ENCODE assay signal across 32 cellular contexts in the genomic region with DNA sequence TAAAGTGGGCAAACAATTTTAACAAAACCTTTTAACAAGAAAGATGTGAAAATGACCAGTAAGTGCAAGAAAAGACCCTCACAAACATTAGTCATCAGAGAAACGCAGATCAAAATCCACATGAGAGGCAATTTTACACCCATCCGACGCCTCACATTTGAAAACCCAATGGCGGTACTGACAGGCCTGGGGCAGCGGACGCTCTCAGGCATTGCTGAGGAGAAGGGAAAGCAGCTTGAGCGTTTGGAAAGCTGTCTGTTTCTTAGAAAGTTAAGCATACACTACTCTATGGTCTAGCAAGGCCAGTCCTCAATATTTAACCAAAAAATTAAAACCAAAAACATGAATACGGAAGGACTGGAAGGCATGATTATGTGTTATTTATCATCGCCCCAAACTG. TPM values are rescaled to one million over a fixed set of nuclear protein-coding genes. Genes with fewer than 3 reads are reported as not detected.
"Had no signal": no experiment of that assay in that cellular context is flagged by ENCODE, and none has a peak within 500 bp of the region (broad histone marks: within the 10 kb centered on the region; RNA-seq: fewer than 3 reads in every experiment).

No MANE protein-coding gene starts in this region.

- H3K79me2 ChIP-seq: parathyroid adenoma had no signal

- ATAC-seq: natural killer cell; psoas muscle; right cardiac atrium; sciatic nerve; stimulated activated memory B cell treated with anti-CD40 and anti-IgM and Interleukin-4, amounts not matched to agents 10 μg/mL and 1 μg/mL and 100 μg/mL, for 72 hours had no signal

- H3K9me3 ChIP-seq: ovary, psoas muscle, stomach, thoracic aorta, thyroid gland, tibial nerve, upper lobe of left lung, vagina had no signal

- H2AFZ ChIP-seq: neural progenitor cell, parathyroid adenoma had no signal

- H3K4me2 ChIP-seq: neural progenitor cell, smooth muscle cell had no signal

- H3K4me1 ChIP-seq: neural progenitor cell, parathyroid adenoma, psoas muscle, spleen, stomach, thyroid gland, tibial nerve, upper lobe of left lung, vagina had no signal

- H3K27me3 ChIP-seq: neural progenitor cell, ovary, spleen, stomach, thyroid gland, tibial nerve, upper lobe of left lung, vagina had no signal

- H3K27ac ChIP-seq: neural progenitor cell, ovary, parathyroid adenoma, psoas muscle, skin epidermis, spleen, stomach, thoracic aorta, thyroid gland, tibial nerve, upper lobe of left lung, vagina had no signal

- DNase-seq: natural killer cell; occipital lobe; ovary; psoas muscle; right cardiac atrium; spleen; stimulated activated CD4-positive, alpha-beta T cell treated with anti-CD3 and anti-CD28 coated beads, Interleukin-12 subunit alpha, Interleukin-12 subunit beta, amount 100 ng/mL, for 4 hours; stimulated activated CD4-positive, alpha-beta T cell treated with anti-CD3 and anti-CD28 coated beads, Interleukin-1b, Interleukin-23, amount 100 ng/mL, for 48 hours; stimulated activated CD4-positive, alpha-beta T cell treated with anti-CD3 and anti-CD28 coated beads, Interleukin-4, amount 100 ng/mL, for 1 hour; stimulated activated CD4-positive, alpha-beta T cell treated with anti-CD3 and anti-CD28 coated beads, Interleukin-4, amount 100 ng/mL, for 4 hours; stimulated activated CD8-positive, alpha-beta memory T cell treated with anti-CD3 and anti-CD28 coated beads, Interleukin-4, amount 100 ng/mL, for 48 hours; stimulated activated naive CD4-positive, alpha-beta T cell treated with Interleukin-2 at 50 U/mL for 16 hours; stomach; thyroid gland; trophoblast cell; upper lobe of left lung had no signal

- H3K4me3 ChIP-seq: neural progenitor cell, ovary, psoas muscle, skin epidermis, smooth muscle cell, spleen, stomach, thoracic aorta, thyroid gland, tibial nerve, upper lobe of left lung, vagina had no signal

- H3K36me3 ChIP-seq: neural progenitor cell, ovary, spleen, stomach, thoracic aorta, thyroid gland, tibial nerve, upper lobe of left lung, vagina had no signal

RNA-seq across cellular contexts. Expression of a gene that starts 2.0 kb away (rescaled TPM):
- total RNA-seq: natural killer cell, ovary, psoas muscle, renal cortical epithelial cell, right cardiac atrium, smooth muscle cell, temporal lobe, vagina had no signal
- polyA plus RNA-seq: neural cell, ovary, psoas muscle, right cardiac atrium, smooth muscle cell had no signal

RNA-seq across cellular contexts. Expression of a gene that starts 8.8 kb away (rescaled TPM):
- total RNA-seq: occipital lobe, psoas muscle, renal cortical epithelial cell, right cardiac atrium, smooth muscle cell, temporal lobe, thoracic aorta, vagina had no signal
- polyA plus RNA-seq: ovary, right cardiac atrium, smooth muscle cell had no signal

RNA-seq across cellular contexts. Expression of a gene that starts 12.4 kb away (rescaled TPM):
- total RNA-seq: occipital lobe, osteoblast, psoas muscle, renal cortical epithelial cell, right cardiac atrium, smooth muscle cell, stomach, temporal lobe, thoracic aorta, vagina had no signal
- polyA plus RNA-seq: neural cell, right cardiac atrium, smooth muscle cell had no signal

RNA-seq across cellular contexts. Expression of a gene that starts 29.5 kb away (rescaled TPM):
- total RNA-seq: natural killer cell, occipital lobe, psoas muscle, renal cortical epithelial cell, right cardiac atrium, sciatic nerve, smooth muscle cell, stomach, subcutaneous adipose tissue, temporal lobe, thoracic aorta, thyroid gland, tibial nerve, vagina had no signal
- polyA plus RNA-seq: neural cell, ovary, psoas muscle, right cardiac atrium, smooth muscle cell, stomach had no signal

RNA-seq across cellular contexts. Expression of a gene that starts 46.9 kb away (rescaled TPM):
- total RNA-seq: natural killer cell, occipital lobe, osteoblast, ovary, progenitor cell of endocrine pancreas, psoas muscle, renal cortical epithelial cell, right cardiac atrium, sciatic nerve, smooth muscle cell, spleen, stomach, subcutaneous adipose tissue, temporal lobe, thoracic aorta, thyroid gland, tibial nerve, upper lobe of left lung, ureter, vagina had no signal
- polyA plus RNA-seq: neural cell, ovary, psoas muscle, right cardiac atrium, smooth muscle cell, spleen, stomach had no signal
